1 cellular context compared by ENCODE assay signal in genomic region chr16:85552980-85553435, GRCh38.
TF ChIP-seq lines count a peak whose summit lies in the region.

No MANE protein-coding gene starts in this region.

TF ChIP-seq in GM23338, 12 proteins besides CTCF, POLR2A, EP300 and RAD21 (continued from another document):
- TF ChIP-seq ZNF462 (CRISPR knock-in tag; IDR thresholded peaks at IDR 0.05) (no peak), POLR2AphosphoS5 (IDR thresholded peaks at IDR 0.05; ENCODE audit: low read depth) (no peak)
